26 cellular contexts compared by ENCODE assay signal in the genomic region with DNA sequence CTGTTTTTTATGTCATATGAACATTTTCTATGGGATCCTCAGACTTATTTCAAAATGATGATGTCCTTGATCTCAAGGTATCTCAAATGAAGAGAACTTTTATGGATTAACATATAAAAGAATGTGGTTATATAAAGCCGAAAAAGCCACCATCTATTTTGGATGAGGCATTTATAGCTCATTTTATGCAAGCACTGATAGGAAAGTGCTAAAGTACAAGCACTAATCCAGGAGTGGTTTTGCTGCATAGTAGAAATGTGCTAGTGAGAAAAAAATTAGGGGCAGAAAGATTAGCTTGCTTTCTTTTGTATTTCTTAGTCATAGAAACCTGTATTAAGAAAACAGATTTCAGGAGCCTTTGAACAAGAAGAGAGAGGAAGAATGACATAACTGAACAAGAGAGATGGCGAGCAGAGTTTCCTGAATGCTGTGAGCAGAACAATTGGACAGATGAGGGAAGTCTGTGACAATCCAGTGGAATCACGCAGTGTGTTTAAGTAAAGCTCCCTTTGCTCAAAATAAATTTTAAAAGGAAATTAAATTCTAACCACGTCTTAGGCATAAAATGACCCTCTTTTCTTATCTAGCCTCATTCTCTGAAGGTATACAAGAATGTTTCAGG.
"Had no signal": no experiment of that assay in that cellular context is flagged by ENCODE, and none has a peak within 500 bp of the region (broad histone marks: within the 10 kb centered on the region; RNA-seq: fewer than 3 reads in every experiment).

No MANE protein-coding gene starts in this region.

- DNase-seq: activated CD4-positive, alpha-beta T cell treated with anti-CD3 and anti-CD28 coated beads for 48 hours; activated CD4-positive, alpha-beta T cell treated with anti-CD3 and anti-CD28 coated beads, Interleukin-2, amount 50 U/mL, for 48 hours; activated CD8-positive, alpha-beta memory T cell treated with anti-CD3 and anti-CD28 coated beads for 24 hours; activated effector memory CD4-positive, alpha-beta T cell treated with Interleukin-2 at 50 U/mL for 16 hours; activated naive CD4-positive, alpha-beta T cell treated with Interleukin-2 at 50 U/mL for 16 hours; anterior cingulate cortex; dermis blood vessel endothelial cell; effector CD4-positive, alpha-beta T cell; kidney glomerular epithelial cell; left lung; lower lobe of right lung; mesendoderm; sigmoid colon; small intestine; stimulated activated CD4-positive, alpha-beta T cell treated with anti-CD3 and anti-CD28 coated beads, Interleukin-15, amount 100 ng/mL, for 24 hours; stimulated activated CD4-positive, alpha-beta T cell treated with anti-CD3 and anti-CD28 coated beads, Interleukin-2, amount 100 ng/mL, for 24 hours; stimulated activated naive B cell treated with anti-CD40 and anti-IgM and Interleukin-4, amounts not matched to agents 10 μg/mL and 1 μg/mL and 100 μg/mL, for 72 hours; stomach; tibial artery; upper lobe of right lung had no signal

- H3K36me3 ChIP-seq: gastroesophageal sphincter, left lung, lower lobe of right lung, neutrophil, sigmoid colon, stomach, suprapubic skin, tibial artery, upper lobe of right lung had no signal

- H3K4me1 ChIP-seq: gastroesophageal sphincter, left lung, lower lobe of right lung, sigmoid colon, stomach, suprapubic skin, upper lobe of right lung had no signal

- H3K9me3 ChIP-seq: gastroesophageal sphincter, left lung, lower lobe of right lung, neutrophil, sigmoid colon, stomach, suprapubic skin, tibial artery, upper lobe of right lung had no signal

- H3K4me3 ChIP-seq: gastroesophageal sphincter, left lung, lower lobe of right lung, sigmoid colon, stomach, suprapubic skin, tibial artery, upper lobe of right lung had no signal

- H3K27me3 ChIP-seq: gastroesophageal sphincter, left lung, neutrophil, sigmoid colon, stomach, suprapubic skin, tibial artery, upper lobe of right lung had no signal

- H3K27ac ChIP-seq: gastroesophageal sphincter, left lung, lower lobe of right lung, neutrophil, sigmoid colon, stomach, suprapubic skin, tibial artery, upper lobe of right lung, VCaP had no signal

- ATAC-seq: activated CD4-positive, CD25-positive, alpha-beta regulatory T cell treated with anti-CD3 and anti-CD28 coated beads, Interleukin-2, amount 50 U/mL, for 24 hours; gastroesophageal sphincter; left lung; natural killer cell treated with Interleukin-12 subunit alpha and Interleukin-12 subunit beta and Interleukin-15 and Interleukin-18, amount 100 ng/mL, for 72 hours; stimulated activated naive B cell treated with anti-CD40 and anti-IgM and Interleukin-4, amounts not matched to agents 10 μg/mL and 1 μg/mL and 100 μg/mL, for 72 hours; upper lobe of right lung had no signal
